In genomic region chr7:128123291-128124037, GRCh38 we compare ENCODE assay signal across 2 cellular contexts.
TF ChIP-seq lines count a peak whose summit lies in the region.

No MANE protein-coding gene starts in this region.

TF ChIP-seq in A549, 52 proteins besides CTCF, POLR2A, EP300 and RAD21 (continued from another document):
- no peak for TF ChIP-seq RARB (CRISPR knock-in tag; IDR thresholded peaks at IDR 0.05)
- no peak for TF ChIP-seq ZFP36 (IDR thresholded peaks at IDR 0.05; ENCODE audit: borderline replicate concordance, partially characterized antibody)

TF ChIP-seq in K562, 482 proteins besides CTCF, POLR2A, EP300 and RAD21 (continued from another document):
- no peak for TF ChIP-seq REST (CRISPR knock-in tag; IDR thresholded peaks at IDR 0.05; ENCODE audit: low read depth)
- TF ChIP-seq ZNF274 (IDR thresholded peaks at IDR 0.05; ENCODE audit: borderline replicate concordance, low read depth, low read length), result no peak
- no peak for TF ChIP-seq U2AF2 (optimal IDR thresholded peaks at IDR 0.05; ENCODE audit: low read depth, low read length)
- no peak for TF ChIP-seq ZNF212 (CRISPR knock-in tag; IDR thresholded peaks at IDR 0.05)
- no peak for TF ChIP-seq ZBTB33 (CRISPR knock-in tag; IDR thresholded peaks at IDR 0.05)
- TF ChIP-seq TEAD4 (IDR thresholded peaks at IDR 0.05; ENCODE audit: low read length), result no peak
- TF ChIP-seq TEAD4 (CRISPR knock-in tag; IDR thresholded peaks at IDR 0.05; ENCODE audit: borderline replicate concordance), result no peak
- TF ChIP-seq NUFIP1 (IDR thresholded peaks at IDR 0.05; ENCODE audit: partially characterized antibody), result no peak
- no peak for TF ChIP-seq ZNF316 (IDR thresholded peaks at IDR 0.05)
- no peak for TF ChIP-seq BCLAF1 (IDR thresholded peaks at IDR 0.05; ENCODE audit: borderline replicate concordance in 1 of 2, control insufficient read depth in 1 of 2, low read depth in 2 of 2, low read length in 1 of 2)
- no peak for TF ChIP-seq JUN (IDR thresholded peaks at IDR 0.05; ENCODE audit: borderline replicate concordance, low read depth, low read length)
- TF ChIP-seq JUN (CRISPR knock-in tag; IDR thresholded peaks at IDR 0.05; ENCODE audit: borderline replicate concordance), result 0 out of 2 replicates have a peak, but pooled peaks have one; percentile 24
- no peak for TF ChIP-seq ZBTB2 (IDR thresholded peaks at IDR 0.05)
- no peak for TF ChIP-seq ZNF778 (CRISPR knock-in tag; IDR thresholded peaks at IDR 0.05)
- no peak for TF ChIP-seq CREM (IDR thresholded peaks at IDR 0.05; ENCODE audit: low read depth)
- TF ChIP-seq USF1 (CRISPR knock-in tag; IDR thresholded peaks at IDR 0.05), result peak; percentile 22; the same call in 1 of the 2 replicates
- no peak for TF ChIP-seq SFPQ (IDR thresholded peaks at IDR 0.05; ENCODE audit: low read depth, low read length)
